ENCODE assay signal across 8 cellular contexts in the genomic region with DNA sequence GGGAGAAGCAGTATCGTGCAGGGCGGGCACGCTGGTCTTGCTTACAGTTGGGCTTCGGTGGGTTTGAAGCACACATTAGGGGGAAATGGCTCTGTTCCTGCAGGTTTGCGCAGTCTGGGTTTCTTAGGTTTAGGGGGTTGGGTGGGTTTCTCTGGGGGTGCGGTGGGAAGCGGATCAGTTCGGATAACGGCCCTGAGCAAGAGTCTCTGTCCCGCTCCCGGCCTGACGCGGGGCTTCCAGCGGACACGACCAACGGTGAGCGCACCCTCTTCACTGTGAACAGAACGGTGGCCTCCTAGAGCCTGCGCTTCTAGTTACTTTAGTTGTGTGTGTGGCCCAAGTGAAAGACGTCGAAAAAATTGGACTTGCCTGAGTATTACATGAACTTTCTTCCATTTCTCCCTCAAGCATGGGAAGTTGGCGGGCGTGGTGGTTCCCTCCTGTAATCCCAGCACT. TPM values are rescaled to one million over a fixed set of nuclear protein-coding genes. Genes with fewer than 3 reads are reported as not detected.
DNase-seq lines count a peak whose midpoint lies in the region; ATAC-seq and TF ChIP-seq lines count a peak whose summit lies in the region.

No MANE protein-coding gene starts in this region.

- no peak for ATAC-seq in psoas muscle
- no peak for ATAC-seq in GM21381 (IDR thresholded peaks at IDR 0.05; ENCODE audit: unreplicated experiment)

- TF ChIP-seq CTCF in epithelial cell of proximal tubule (conservative IDR thresholded peaks at IDR 0.05; ENCODE audit: low read depth, low read length): no peak
- TF ChIP-seq CTCF in psoas muscle (IDR thresholded peaks at IDR 0.05): no peak

- H3K27ac ChIP-seq in SJSA1 (no peak overlapping the region), psoas muscle (no peak overlapping the region)

- H3K9me3 ChIP-seq in SJSA1 (replicated peaks): peaks cover 5% of the 10 kb centered on the region
- H3K9me3 ChIP-seq in psoas muscle: no peaks in the 10 kb centered on the region

- DNase-seq in ELF-1 (ENCODE audit: low read depth, low spot score) (peak; percentile 14), SJSA1 (ENCODE audit: low read depth in 1 of 2, low spot score in 2 of 2) (no peak), epithelial cell of proximal tubule (ENCODE audit: low read depth) (no peak), psoas muscle (no peak), hypothalamus (lab: John Stamatoyannopoulos, UW) (no peak), cerebellar nuclear complex (lab: John Stamatoyannopoulos, UW) (no peak)
- DNase-seq in stimulated activated CD4-positive, alpha-beta T cell treated with anti-CD3 and anti-CD28 coated beads, Interleukin-2, amount 100 ng/mL, for 24 hours: no peak

- intact Hi-C loops in psoas muscle (cut with DNase I): loop anchor here in 1 of 2 donors (5.0 kb wide), 1 partner anchor 92 kb away; no protein-coding TSS in a partner anchor

- H3K4me1 ChIP-seq in SJSA1 (replicated peaks): peaks cover 9% of the 10 kb centered on the region
- no peaks in the 10 kb centered on the region for H3K4me1 ChIP-seq in psoas muscle

- no peaks in the 10 kb centered on the region for H3K36me3 ChIP-seq in SJSA1
- no peaks in the 10 kb centered on the region for H3K36me3 ChIP-seq in psoas muscle (ENCODE audit: insufficient read depth in 1 of 2, low read depth in 1 of 2)

- 28 to 32% (median 30%) methylated on average over 22 to 23 of the region's 23 CpGs for WGBS in psoas muscle, 3 donors

- H3K27me3 ChIP-seq in SJSA1 (replicated peaks) (0 out of 2 replicates have a peak, but pooled peaks cover 3% of the 10 kb centered on the region), psoas muscle (ENCODE audit: insufficient read depth in 3 of 3, low read length in 2 of 3) (peaks cover 13 to 80% (median 15%) of the 10 kb centered on the region in 3 donors)

- peak overlapping the region; percentile 93 for H3K4me3 ChIP-seq in SJSA1
- peak overlapping the region; percentile 39 for H3K4me3 ChIP-seq in epithelial cell of proximal tubule (ENCODE audit: low read depth, low read length)
- H3K4me3 ChIP-seq in psoas muscle: peak overlapping the region; percentile 56

RNA-seq across cellular contexts. Expression of gene ELOVL2, which starts 0.6 kb away (rescaled TPM):
- total RNA-seq in SJSA1 (2014; rRNA removed; shearing (Covaris generic)): 6.8 and 10.9 TPM in 2 replicates
- total RNA-seq in epithelial cell of proximal tubule: 1.3 and 1.4 TPM in 2 replicates
- under 1 TPM; 0.36 to 0.93 (median 0.56) TPM for total RNA-seq in psoas muscle
- polyA plus RNA-seq in psoas muscle: under 1 TPM; 0.34 to 0.74 (median 0.57) TPM

RNA-seq across cellular contexts. Expression of gene SMIM13, which starts 48.9 kb away (rescaled TPM):
- total RNA-seq in SJSA1 (2014; rRNA removed; shearing (Covaris generic)): 22.1 and 35.9 TPM in 2 replicates
- 8.6 and 15.3 TPM in 2 replicates for total RNA-seq in epithelial cell of proximal tubule
- total RNA-seq in psoas muscle: 10 to 100 TPM in 3 of 4 donors, 1 to 10 TPM in 1; 10.0 to 16.6 (median 11.8) TPM
- polyA plus RNA-seq in psoas muscle: 10 to 100 TPM in 1 of 3 donors, 1 to 10 TPM in 2; 5.6 to 19.1 (median 7.6) TPM

Comparison
In these comparisons a context has a peak if more than half of its experiments do, and no peak if none do; other contexts are left out.
1. H3K4me3 ChIP-seq: peak in every context shown above with its lines; median percentile 93 in SJSA1; 56 in psoas muscle; 39 in epithelial cell of proximal tubule.